Comparison of ENCODE assay signal across 7 cellular contexts in the genomic region with DNA sequence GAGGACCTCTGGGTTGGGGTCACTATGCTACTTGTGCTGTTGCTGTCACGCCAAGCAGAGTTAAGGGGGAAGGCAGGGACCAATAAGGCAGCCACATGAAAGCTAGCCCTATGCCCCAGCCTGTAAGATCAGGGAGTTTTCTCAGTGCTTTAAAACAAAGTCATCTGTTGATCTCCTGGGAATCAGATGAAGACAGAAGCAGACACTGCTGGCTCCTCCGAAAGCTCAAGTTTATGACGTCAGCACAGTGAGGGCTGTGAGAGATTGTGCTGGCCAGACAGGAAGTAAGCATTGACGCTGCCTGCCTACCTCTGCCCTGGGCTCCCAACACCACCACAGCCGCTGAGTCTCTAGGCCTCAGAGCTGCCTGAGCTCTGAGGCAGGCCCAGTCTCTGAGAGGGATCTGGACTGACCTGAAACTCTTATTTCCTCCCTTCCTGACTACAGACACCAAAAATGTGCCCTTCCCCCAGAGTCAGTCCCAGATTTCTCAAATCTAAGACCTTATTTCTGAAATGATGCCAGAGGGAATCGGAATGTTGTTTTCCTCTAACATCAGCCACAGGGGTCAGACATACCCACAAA.
A peak's percentile ranks its signal among the peaks of the same experiment; 100 is the strongest.
DNase-seq lines count a peak whose midpoint lies in the region; ATAC-seq, FAIRE-seq and TF ChIP-seq lines count a peak whose summit lies in the region.

No MANE protein-coding gene starts in this region.

- H3K79me2 ChIP-seq in GM23338 (replicated peaks; ENCODE audit: insufficient read depth), result no peaks in the 10 kb centered on the region
- no peaks in the 10 kb centered on the region for H3K79me2 ChIP-seq in K562 (ENCODE audit: control insufficient read depth, insufficient read depth, low read length)

- no peak for TF ChIP-seq EP300 in K562 (IDR thresholded peaks at IDR 0.05; ENCODE audit: low read length)

- ATAC-seq in GM23338, result peak; percentile 52
- peak; percentile 91 for ATAC-seq in K562

- no peak overlapping the region; the same call in 1 of the 2 replicates for H3K27ac Mint-ChIP-seq in GM23338

- no peaks in the 10 kb centered on the region for H4K20me1 ChIP-seq in GM23338 (replicated peaks; ENCODE audit: insufficient read depth)
- no peaks in the 10 kb centered on the region; the same call in 1 of the 2 replicates for H4K20me1 ChIP-seq in K562 (replicated peaks; ENCODE audit: control insufficient read depth, insufficient read depth, low read length)

- no peak for TF ChIP-seq RAD21 in K562 (CRISPR knock-in tag; conservative IDR thresholded peaks at IDR 0.05 in 1 of 2, IDR thresholded peaks at IDR 0.05 in 1 of 2)

- no peak overlapping the region for H2AFZ ChIP-seq in GM23338
- H2AFZ ChIP-seq in K562 (ENCODE audit: low read depth, low read length), result peak overlapping the region; percentile 63

- peak; percentile 74 for FAIRE-seq in K562 (lab: Jason Lieb, UNC)

- DNase-seq in GM23338 (ENCODE audit: low spot score), result no peak
- DNase-seq in T-helper 2 cell, result peak in 3 of 5 experiments; percentile 14 to 88 (median 67)
- DNase-seq in K562 (ENCODE audit: extremely low read depth in 1 of 4, low spot score in 3 of 4), result peak; percentile 15 to 63 (median 26)
- DNase-seq in lung microvascular endothelial cell (ENCODE audit: low read depth in 2 of 2), result peak; percentile 69 to 98
- peak; percentile 5 to 29 for DNase-seq in stimulated activated CD8-positive, alpha-beta memory T cell treated with anti-CD3 and anti-CD28 coated beads, Interleukin-4, amount 100 ng/mL, for 4 hours (ENCODE audit: low read depth in 2 of 2, low spot score in 1 of 2)
- DNase-seq in medulla oblongata (ENCODE audit: extremely low spot score), result no peak
- DNase-seq in NCI-H2081 treated with DMSO at 0.1 percent for 48 hours (lab: John Stamatoyannopoulos, UW), result no peak

- BruUV-seq in K562 (replicated peaks; lab: Mats Ljungman, UMichigan), result no TSS peak

- no peaks in the 10 kb centered on the region for H3K36me3 Mint-ChIP-seq in GM23338 (ENCODE audit: low read depth)

- POLR2A ChIA-PET in K562 (lab: Yijun Ruan, JAX), result interaction anchor here (0.8 kb wide), 1 partner anchor 56 kb away, joined by 3 read pairs; no protein-coding TSS in a partner anchor

- H3K27me3 Mint-ChIP-seq in GM23338 (ENCODE audit: insufficient read depth, low read depth, poor library complexity), result peaks cover 7% of the 10 kb centered on the region

- CTCF ChIA-PET in K562 (lab: Yijun Ruan, JAX; ENCODE audit: low intra/inter-chr PET ratio), result no interaction called here

- no peaks in the 10 kb centered on the region for H3K27me3 ChIP-seq in GM23338 (ENCODE audit: insufficient read depth)
- H3K27me3 ChIP-seq in K562 (ENCODE audit: control insufficient read depth in 2 of 2, insufficient read depth in 2 of 2, low read length in 2 of 2), result peaks cover 0 to 18% of the 10 kb centered on the region in 2 experiments; a peak in 3 of 5 replicates

- H3K9me2 ChIP-seq in GM23338 (ENCODE audit: insufficient read depth), result no peaks in the 10 kb centered on the region; the same call in 1 of the 2 replicates

- H3K9me3 Mint-ChIP-seq in GM23338, result no peaks in the 10 kb centered on the region

- H3K9ac ChIP-seq in K562 (ENCODE audit: insufficient read depth in 1 of 2, low read depth in 2 of 2, low read length in 2 of 2), result no peak overlapping the region

- 17% methylated on average over 6 of the region's 6 CpGs for WGBS in K562 (ENCODE audit: insufficient coverage, low coverage, missing lambda C conversion rate)

- no peaks in the 10 kb centered on the region for H3K4me1 ChIP-seq in GM23338 (ENCODE audit: insufficient read depth)
- H3K4me1 ChIP-seq in K562 (replicated peaks in 1 of 2; ENCODE audit: control insufficient read depth in 2 of 2, insufficient read depth in 2 of 2, low read length in 2 of 2), result peaks cover 3 to 5% of the 10 kb centered on the region in 2 experiments; a peak in 4 of 5 replicates

- H3K4me3 Mint-ChIP-seq in GM23338, result no peak overlapping the region

- H3K4me2 ChIP-seq in GM23338, result no peak overlapping the region
- 0 out of 2 replicates have a peak overlapping the region, but pooled peaks have one; percentile 11 for H3K4me2 ChIP-seq in K562 (ENCODE audit: insufficient read depth, low read length)

- no peaks in the 10 kb centered on the region for H3F3A ChIP-seq in GM23338 (replicated peaks; ENCODE audit: low read depth)

- no peak for TF ChIP-seq POLR2A in K562 (conservative IDR thresholded peaks at IDR 0.05)

- H3K4me3 ChIP-seq in GM23338 (no peak overlapping the region), K562 (no peak overlapping the region)

- peaks cover 4% of the 10 kb centered on the region; the same call in 1 of the 3 replicates for H3K4me1 Mint-ChIP-seq in GM23338

- no peaks in the 10 kb centered on the region for H3K9me1 ChIP-seq in K562 (ENCODE audit: control insufficient read depth, insufficient read depth, low read length)

- H3K36me3 ChIP-seq in GM23338 (ENCODE audit: insufficient read depth), result no peaks in the 10 kb centered on the region
- H3K36me3 ChIP-seq in K562 (ENCODE audit: control insufficient read depth, insufficient read depth, low read length), result no peaks in the 10 kb centered on the region

- H3K27ac ChIP-seq in GM23338 (ENCODE audit: low read depth) (no peak overlapping the region), K562 (ENCODE audit: extremely low read depth, low read depth, low read length) (no peak overlapping the region)

- no peak for TF ChIP-seq CTCF in GM23338 (conservative IDR thresholded peaks at IDR 0.05; ENCODE audit: low read depth in 2 of 2)
- no peak for TF ChIP-seq CTCF in K562 (IDR thresholded peaks at IDR 0.05 in 2 of 3, conservative IDR thresholded peaks at IDR 0.05 in 1 of 3; ENCODE audit: insufficient read depth in 2 of 3, low read depth in 1 of 3, low read length in 3 of 3)

- in situ Hi-C loops in K562 (cut with MboI), result no loop called here

- H3K9me3 ChIP-seq in K562 (replicated peaks; ENCODE audit: control insufficient read depth, insufficient read depth, low read depth, low read length), result no peaks in the 10 kb centered on the region

- intact Hi-C loops in K562 (cut with micrococcal nuclease), result no loop called here

TF ChIP-seq in GM23338, 12 proteins besides CTCF, POLR2A, EP300 and RAD21 (continues in another document):
- TF ChIP-seq EZH2phosphoT487 (IDR thresholded peaks at IDR 0.05; ENCODE audit: unreplicated experiment) (no peak), ZNF114 (CRISPR knock-in tag; IDR thresholded peaks at IDR 0.05) (no peak), EZH2 (IDR thresholded peaks at IDR 0.05; ENCODE audit: low read depth, unreplicated experiment) (no peak), CREB1 (CRISPR knock-in tag; IDR thresholded peaks at IDR 0.05; ENCODE audit: low read depth) (no peak), ZNF331 (CRISPR knock-in tag; IDR thresholded peaks at IDR 0.05; ENCODE audit: low read depth) (no peak)

TF ChIP-seq in K562, 482 proteins besides CTCF, POLR2A, EP300 and RAD21 (continues in another document):
- TF ChIP-seq CREM (IDR thresholded peaks at IDR 0.05; ENCODE audit: low read depth) (peak; percentile 96), MAZ (CRISPR knock-in tag; conservative IDR thresholded peaks at IDR 0.05 in 1 of 2, IDR thresholded peaks at IDR 0.05 in 1 of 2) (0 out of 4 replicates have a peak, but pooled peaks of 1 of the 2 experiments have one; percentile 11), ATF7 (IDR thresholded peaks at IDR 0.05) (peak; percentile 96)

Comparison
In these comparisons a context has a peak if more than half of its experiments do, and no peak if none do; other contexts are left out.
1. DNase-seq: peak in T-helper 2 cell (3 of 5), K562 (4 of 4), lung microvascular endothelial cell (2 of 2) and stimulated activated CD8-positive, alpha-beta memory T cell treated with anti-CD3 and anti-CD28 coated beads, Interleukin-4, amount 100 ng/mL, for 4 hours (2 of 2); none in GM23338 (single experiment), medulla oblongata (single experiment) and NCI-H2081 treated with DMSO at 0.1 percent for 48 hours (single experiment).